In genomic region chr17:27306276-27306820, GRCh38 we compare ENCODE assay signal across 18 cellular contexts.
"Had no signal": no experiment of that assay in that cellular context is flagged by ENCODE, and none has a peak within 500 bp of the region (broad histone marks: within the 10 kb centered on the region; RNA-seq: fewer than 3 reads in every experiment).

No MANE protein-coding gene starts in this region.

- DNase-seq: activated B cell treated with CpG ODN at 0.5 μM for 24 hours; activated CD4-positive, alpha-beta T cell treated with anti-CD3 and anti-CD28 coated beads for 36 hours; activated CD4-positive, alpha-beta T cell treated with anti-CD3 and anti-CD28 coated beads, Interleukin-2, amount 50 U/mL, for 4 hours; activated CD8-positive, alpha-beta memory T cell treated with anti-CD3 and anti-CD28 coated beads for 24 hours; activated CD8-positive, alpha-beta memory T cell treated with anti-CD3 and anti-CD28 coated beads, Interleukin-2, amount 50 U/mL, for 4 hours; activated naive CD4-positive, alpha-beta T cell; activated naive CD8-positive, alpha-beta T cell treated with anti-CD3 and anti-CD28 coated beads, Interleukin-2, amount 10 ng/mL, durations not matched to agents 7 days and 5 days; activated T-cell treated with anti-CD3 and anti-CD28 coated beads, Interleukin-2, amount 50 U/mL, for 24 hours; amniotic stem cell; cortex of kidney; foreskin melanocyte; hippocampal formation; stimulated activated CD4-positive, alpha-beta T cell treated with anti-CD3 and anti-CD28 coated beads, Interleukin-4, amount 100 ng/mL, for 24 hours; stimulated activated naive CD4-positive, alpha-beta T cell treated with Interleukin-2 at 50 U/mL for 16 hours; T-helper 1 cell; T-helper 9 cell had no signal

- H3K27me3 Mint-ChIP-seq: activated B cell treated with CpG ODN at 0.5 μM for 24 hours; activated CD4-positive, alpha-beta T cell treated with anti-CD3 and anti-CD28 coated beads for 36 hours; activated naive CD8-positive, alpha-beta T cell treated with anti-CD3 and anti-CD28 coated beads, Interleukin-2, amount 10 ng/mL, durations not matched to agents 7 days and 5 days; activated T-cell treated with anti-CD3 and anti-CD28 coated beads, Interleukin-2, amount 50 U/mL, for 24 hours; activated T-helper 17 cell treated with anti-CD3 and anti-CD28 coated beads, Interleukin-2, amount 50 U/mL, for 72 hours had no signal

- H3K4me3 ChIP-seq: prostate gland had no signal

- H3K27ac Mint-ChIP-seq: activated B cell treated with CpG ODN at 0.5 μM for 24 hours; activated CD4-positive, alpha-beta T cell treated with anti-CD3 and anti-CD28 coated beads for 36 hours; activated naive CD8-positive, alpha-beta T cell treated with anti-CD3 and anti-CD28 coated beads, Interleukin-2, amount 10 ng/mL, durations not matched to agents 7 days and 5 days; activated T-cell treated with anti-CD3 and anti-CD28 coated beads, Interleukin-2, amount 50 U/mL, for 24 hours; activated T-helper 17 cell treated with anti-CD3 and anti-CD28 coated beads, Interleukin-2, amount 50 U/mL, for 72 hours had no signal

- H3K9me3 Mint-ChIP-seq: activated B cell treated with CpG ODN at 0.5 μM for 24 hours; activated naive CD8-positive, alpha-beta T cell treated with anti-CD3 and anti-CD28 coated beads, Interleukin-2, amount 10 ng/mL, durations not matched to agents 7 days and 5 days; activated T-cell treated with anti-CD3 and anti-CD28 coated beads, Interleukin-2, amount 50 U/mL, for 24 hours; activated T-helper 17 cell treated with anti-CD3 and anti-CD28 coated beads, Interleukin-2, amount 50 U/mL, for 72 hours had no signal

- H3K4me3 Mint-ChIP-seq: activated B cell treated with CpG ODN at 0.5 μM for 24 hours; activated CD4-positive, alpha-beta T cell treated with anti-CD3 and anti-CD28 coated beads for 36 hours; activated naive CD8-positive, alpha-beta T cell treated with anti-CD3 and anti-CD28 coated beads, Interleukin-2, amount 10 ng/mL, durations not matched to agents 7 days and 5 days; activated T-cell treated with anti-CD3 and anti-CD28 coated beads, Interleukin-2, amount 50 U/mL, for 24 hours; activated T-helper 17 cell treated with anti-CD3 and anti-CD28 coated beads, Interleukin-2, amount 50 U/mL, for 72 hours had no signal

- H3K9me3 ChIP-seq: prostate gland had no signal

- H3K4me1 ChIP-seq: prostate gland had no signal

- H3K27ac ChIP-seq: prostate gland had no signal

- H3K36me3 ChIP-seq: prostate gland had no signal
